ENCODE assay signal across 1 cellular context in genomic region chr22:19222242-19223005, GRCh38.
TF ChIP-seq lines count a peak whose summit lies in the region.

No MANE protein-coding gene starts in this region.

TF ChIP-seq in K562, 482 proteins besides CTCF, POLR2A, EP300 and RAD21 (continued from another document and continues in another):
- 0 out of 2 replicates have a peak, but pooled peaks have one; percentile 61 for TF ChIP-seq RERE (CRISPR knock-in tag; IDR thresholded peaks at IDR 0.05; ENCODE audit: borderline replicate concordance)
- TF ChIP-seq TBP (optimal IDR thresholded peaks at IDR 0.05; ENCODE audit: low read depth, low read length): peak; percentile 11
- TF ChIP-seq CBX3 (IDR thresholded peaks at IDR 0.05; ENCODE audit: borderline replicate concordance in 1 of 2, low read length in 2 of 2): peak in 1 of 2 experiments; percentile 23; a peak in 1 of 3 replicates
- TF ChIP-seq ZNF274 (IDR thresholded peaks at IDR 0.05; ENCODE audit: borderline replicate concordance, low read depth, low read length): no peak
- TF ChIP-seq TGIF2 (CRISPR knock-in tag; IDR thresholded peaks at IDR 0.05): 0 out of 2 replicates have a peak, but pooled peaks have one; percentile 55
- TF ChIP-seq ZNF212 (CRISPR knock-in tag; IDR thresholded peaks at IDR 0.05): no peak
- no peak for TF ChIP-seq ZNF197 (CRISPR knock-in tag; IDR thresholded peaks at IDR 0.05; ENCODE audit: low read depth)
- no peak for TF ChIP-seq DLX4 (CRISPR knock-in tag; IDR thresholded peaks at IDR 0.05)
- no peak for TF ChIP-seq SP2 (IDR thresholded peaks at IDR 0.05; ENCODE audit: extremely low read depth, low read depth, low read length, poor library complexity, severe bottlenecking)
- peak; percentile 86; the same call in 1 of the 2 replicates for TF ChIP-seq ZNF282 (CRISPR knock-in tag; IDR thresholded peaks at IDR 0.05)
- no peak for TF ChIP-seq BDP1 (IDR thresholded peaks at IDR 0.05; ENCODE audit: insufficient read depth, insufficient read length)
- TF ChIP-seq ATF2 (CRISPR knock-in tag; IDR thresholded peaks at IDR 0.05): peak; percentile 22; the same call in 1 of the 2 replicates
- 0 out of 2 replicates have a peak, but pooled peaks have one; percentile 15 for TF ChIP-seq ZFP91 (CRISPR knock-in tag; IDR thresholded peaks at IDR 0.05)
- TF ChIP-seq CHD1 (IDR thresholded peaks at IDR 0.05; ENCODE audit: low read length): no peak
- TF ChIP-seq NCOR1 (IDR thresholded peaks at IDR 0.05): no peak
- no peak for TF ChIP-seq CTCFL (IDR thresholded peaks at IDR 0.05; ENCODE audit: borderline replicate concordance, insufficient read depth, low read depth, low read length, poor library complexity, severe bottlenecking)
- TF ChIP-seq LCOR (CRISPR knock-in tag; IDR thresholded peaks at IDR 0.05): 0 out of 2 replicates have a peak, but pooled peaks have one; percentile 60
- TF ChIP-seq PHB (CRISPR knock-in tag; IDR thresholded peaks at IDR 0.05): peak; percentile 15; the same call in 1 of the 2 replicates
- TF ChIP-seq MGA (IDR thresholded peaks at IDR 0.05): no peak
- TF ChIP-seq TEAD4 (IDR thresholded peaks at IDR 0.05; ENCODE audit: low read length): no peak
- TF ChIP-seq TEAD4 (CRISPR knock-in tag; IDR thresholded peaks at IDR 0.05; ENCODE audit: borderline replicate concordance): peak; percentile 15; the same call in 1 of the 2 replicates
- TF ChIP-seq FOXP4 (CRISPR knock-in tag; IDR thresholded peaks at IDR 0.05; ENCODE audit: borderline replicate concordance): no peak
- 0 out of 4 replicates have a peak, but pooled peaks of 1 of the 2 experiments have one; percentile 17 for TF ChIP-seq ZNF639 (CRISPR knock-in tag; conservative IDR thresholded peaks at IDR 0.05 in 1 of 2, IDR thresholded peaks at IDR 0.05 in 1 of 2)
- no peak for TF ChIP-seq MTA2 (IDR thresholded peaks at IDR 0.05; ENCODE audit: low read depth)
